Comparison of ENCODE assay signal across 8 cellular contexts in the genomic region with DNA sequence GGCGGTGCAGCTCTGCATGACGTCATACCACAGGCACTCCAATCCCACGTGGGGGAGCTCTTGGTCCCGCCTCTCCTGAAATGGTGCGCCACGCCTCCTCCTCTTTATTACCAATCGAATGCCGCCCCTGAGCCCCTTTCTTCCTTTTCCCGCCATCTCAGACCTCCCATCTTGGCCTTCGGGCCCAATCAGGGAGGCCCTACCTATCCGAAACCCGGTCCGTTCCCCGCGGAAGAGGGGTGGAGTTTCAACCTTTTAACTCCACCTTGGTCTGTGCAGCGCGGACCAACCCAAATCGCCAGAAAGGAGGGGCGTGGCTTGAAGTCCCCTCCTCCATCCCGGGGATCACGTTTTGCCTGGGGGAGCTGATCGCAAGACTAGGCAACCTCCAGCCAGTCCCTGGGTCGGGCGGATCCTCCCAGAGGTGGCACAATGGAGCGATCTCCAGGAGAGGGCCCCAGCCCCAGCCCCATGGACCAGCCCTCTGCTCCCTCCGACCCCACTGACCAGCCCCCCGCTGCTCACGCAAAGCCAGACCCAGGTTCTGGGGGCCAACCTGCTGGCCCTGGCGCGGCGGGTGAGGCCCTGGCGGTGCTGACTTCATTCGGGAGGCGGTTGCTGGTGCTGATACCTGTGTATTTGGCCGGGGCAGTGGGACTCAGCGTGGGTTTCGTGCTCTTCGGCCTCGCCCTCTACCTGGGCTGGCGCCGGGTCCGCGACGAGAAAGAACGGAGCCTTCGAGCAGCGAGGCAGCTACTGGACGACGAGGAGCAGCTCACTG. TPM values are rescaled to one million over a fixed set of nuclear protein-coding genes. Genes with fewer than 3 reads are reported as not detected.
DNase-seq lines count a peak whose midpoint lies in the region; ATAC-seq and TF ChIP-seq lines count a peak whose summit lies in the region.

A gene with protein sequence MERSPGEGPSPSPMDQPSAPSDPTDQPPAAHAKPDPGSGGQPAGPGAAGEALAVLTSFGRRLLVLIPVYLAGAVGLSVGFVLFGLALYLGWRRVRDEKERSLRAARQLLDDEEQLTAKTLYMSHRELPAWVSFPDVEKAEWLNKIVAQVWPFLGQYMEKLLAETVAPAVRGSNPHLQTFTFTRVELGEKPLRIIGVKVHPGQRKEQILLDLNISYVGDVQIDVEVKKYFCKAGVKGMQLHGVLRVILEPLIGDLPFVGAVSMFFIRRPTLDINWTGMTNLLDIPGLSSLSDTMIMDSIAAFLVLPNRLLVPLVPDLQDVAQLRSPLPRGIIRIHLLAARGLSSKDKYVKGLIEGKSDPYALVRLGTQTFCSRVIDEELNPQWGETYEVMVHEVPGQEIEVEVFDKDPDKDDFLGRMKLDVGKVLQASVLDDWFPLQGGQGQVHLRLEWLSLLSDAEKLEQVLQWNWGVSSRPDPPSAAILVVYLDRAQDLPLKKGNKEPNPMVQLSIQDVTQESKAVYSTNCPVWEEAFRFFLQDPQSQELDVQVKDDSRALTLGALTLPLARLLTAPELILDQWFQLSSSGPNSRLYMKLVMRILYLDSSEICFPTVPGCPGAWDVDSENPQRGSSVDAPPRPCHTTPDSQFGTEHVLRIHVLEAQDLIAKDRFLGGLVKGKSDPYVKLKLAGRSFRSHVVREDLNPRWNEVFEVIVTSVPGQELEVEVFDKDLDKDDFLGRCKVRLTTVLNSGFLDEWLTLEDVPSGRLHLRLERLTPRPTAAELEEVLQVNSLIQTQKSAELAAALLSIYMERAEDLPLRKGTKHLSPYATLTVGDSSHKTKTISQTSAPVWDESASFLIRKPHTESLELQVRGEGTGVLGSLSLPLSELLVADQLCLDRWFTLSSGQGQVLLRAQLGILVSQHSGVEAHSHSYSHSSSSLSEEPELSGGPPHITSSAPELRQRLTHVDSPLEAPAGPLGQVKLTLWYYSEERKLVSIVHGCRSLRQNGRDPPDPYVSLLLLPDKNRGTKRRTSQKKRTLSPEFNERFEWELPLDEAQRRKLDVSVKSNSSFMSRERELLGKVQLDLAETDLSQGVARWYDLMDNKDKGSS (plus strand): TSS at position 380 of the 781 bp plus-strand sequence. CDS start 53 bp downstream, at position 433.

- no peaks in the 10 kb centered on the region for H3K27me3 Mint-ChIP-seq in activated T-cell treated with anti-CD3 and anti-CD28 coated beads, Interleukin-2, amount 50 U/mL, for 4 hours (ENCODE audit: low read depth)

- peaks cover 5% of the 10 kb centered on the region; the same call in 1 of the 2 replicates for H3K36me3 ChIP-seq in Panc1 (ENCODE audit: control insufficient read depth, insufficient read depth, low read length)
- H3K36me3 ChIP-seq in esophagus (ENCODE audit: control insufficient read depth in 2 of 2, insufficient read depth in 2 of 2, low read length in 1 of 2): peaks cover 14 to 23% of the 10 kb centered on the region in 2 donors
- H3K36me3 ChIP-seq in mucosa of stomach (ENCODE audit: control insufficient read depth, insufficient read depth, low read length): peaks cover 14% of the 10 kb centered on the region

- BruUV-seq in Panc1 (replicated peaks; lab: Mats Ljungman, UMichigan): no TSS peak

- DNase-seq in DMS53 (lab: John Stamatoyannopoulos, UW) (peak; percentile 100), KG1 (lab: John Stamatoyannopoulos, UW) (peak; percentile 82), Panc1 (ENCODE audit: low read depth, low spot score) (peak; percentile 99)
- DNase-seq in activated T-cell treated with anti-CD3 and anti-CD28 coated beads, Interleukin-2, amount 50 U/mL, for 4 hours: peak; percentile 94
- DNase-seq in stimulated activated CD8-positive, alpha-beta memory T cell treated with anti-CD3 and anti-CD28 coated beads, Interleukin-7, amount 100 ng/mL, for 1 hour (ENCODE audit: low read depth in 2 of 2): peak; percentile 90 to 92

- H3K9me3 ChIP-seq in Panc1 (ENCODE audit: control insufficient read depth, insufficient read depth, low read depth, low read length): no peaks in the 10 kb centered on the region
- no peaks in the 10 kb centered on the region for H3K9me3 ChIP-seq in esophagus (ENCODE audit: control insufficient read depth in 2 of 2, insufficient read depth in 1 of 2, low read depth in 1 of 2, low read length in 1 of 2)
- no peaks in the 10 kb centered on the region for H3K9me3 ChIP-seq in mucosa of stomach (ENCODE audit: control insufficient read depth, low read length)

- H3K4me3 Mint-ChIP-seq in activated T-cell treated with anti-CD3 and anti-CD28 coated beads, Interleukin-2, amount 50 U/mL, for 4 hours: peak within 1 kb of the TSS; percentile 95

- CTCF ChIA-PET in Panc1 (lab: Charles Lee): interaction anchor here (0.6 to 1.8 kb wide), 6 partner anchors 8 to 428 kb away, joined by 3 to 14 read pairs (median 6); partner anchors contain the start of gene ZC3H10

- H3K27me3 ChIP-seq in Panc1 (ENCODE audit: control insufficient read depth, insufficient read depth, low read length) (no peaks in the 10 kb centered on the region), esophagus (ENCODE audit: control insufficient read depth in 1 of 2, insufficient read depth in 2 of 2, low read length in 2 of 2) (no peaks in the 10 kb centered on the region), mucosa of stomach (ENCODE audit: control insufficient read depth, insufficient read depth, low read length) (no peaks in the 10 kb centered on the region)

- H3K4me3 ChIP-seq in Panc1 (ENCODE audit: low read depth in 2 of 2, low read length in 2 of 2): peak within 1 kb of the TSS; percentile 93 to 96
- peak within 1 kb of the TSS; percentile 83 for H3K4me3 ChIP-seq in esophagus (ENCODE audit: low read depth in 1 of 2, low read length in 2 of 2)
- H3K4me3 ChIP-seq in mucosa of stomach (ENCODE audit: low read length): peak within 1 kb of the TSS; percentile 83

- POLR2A ChIA-PET in Panc1 (lab: Charles Lee): interaction anchor here (0.6 to 1.3 kb wide), 6 partner anchors 10 to 681 kb away, joined by 3 to 6 read pairs (median 3); partner anchors contain the start of genes RNF41, SMARCC2 and ZC3H10

- H3K27ac ChIP-seq in Panc1 (ENCODE audit: low read length) (peak within 1 kb of the TSS; percentile 94), esophagus (ENCODE audit: low read depth in 2 of 2, low read length in 1 of 2) (peak within 1 kb of the TSS; percentile 94 to 98)

- TF ChIP-seq CTCF in Panc1 (IDR thresholded peaks at IDR 0.05): no peak

- H3K4me1 ChIP-seq in Panc1 (ENCODE audit: control insufficient read depth, insufficient read depth, low read length) (peaks cover 29% of the 10 kb centered on the region), esophagus (ENCODE audit: control insufficient read depth in 2 of 2, insufficient read depth in 2 of 2, low read length in 1 of 2) (peaks cover 0 to 4% of the 10 kb centered on the region in 2 donors), mucosa of stomach (ENCODE audit: control insufficient read depth, insufficient read depth, low read length) (peaks cover 22% of the 10 kb centered on the region)

- in situ Hi-C loops in Panc1 (cut with HindIII; ENCODE audit: low pct_unique_long_range_greater_than_20kb, low sequenced_read_pairs): no loop called here

- peak; percentile 87 for ATAC-seq in GM21723 (IDR thresholded peaks at IDR 0.05; ENCODE audit: unreplicated experiment)
- ATAC-seq in Panc1: peak; percentile 96
- ATAC-seq in activated T-cell treated with anti-CD3 and anti-CD28 coated beads, Interleukin-2, amount 50 U/mL, for 4 hours: peak; percentile 95 to 96

- peaks cover 23% of the 10 kb centered on the region for H3K36me3 Mint-ChIP-seq in activated T-cell treated with anti-CD3 and anti-CD28 coated beads, Interleukin-2, amount 50 U/mL, for 4 hours (ENCODE audit: insufficient read depth)

- peak within 1 kb of the TSS; percentile 79 for H3K9ac ChIP-seq in mucosa of stomach (ENCODE audit: low read length)

- peaks cover 69% of the 10 kb centered on the region for H3K4me1 Mint-ChIP-seq in activated T-cell treated with anti-CD3 and anti-CD28 coated beads, Interleukin-2, amount 50 U/mL, for 4 hours (ENCODE audit: low read depth)

- WGBS in esophagus, 2 donors: 0 to 1% methylated on average over 49 of the region's 49 CpGs

- intact Hi-C loops in Panc1 (cut with micrococcal nuclease; ENCODE audit: unreplicated experiment): no loop called here

- H3K9me3 Mint-ChIP-seq in activated T-cell treated with anti-CD3 and anti-CD28 coated beads, Interleukin-2, amount 50 U/mL, for 4 hours: no peaks in the 10 kb centered on the region

RNA-seq across cellular contexts. Expression of the gene that starts here (rescaled TPM):
- 152 TPM for total RNA-seq in Panc1 (2021; ENCODE audit: unreplicated experiment)
- polyA plus RNA-seq in Panc1 (2012; ENCODE audit: insufficient read length): 100 TPM
- total RNA-seq in activated T-cell treated with anti-CD3 and anti-CD28 coated beads, Interleukin-2, amount 50 U/mL, for 4 hours: 100 to 1,000 TPM in 2 of 3 donors, 10 to 100 TPM in 1; 95.9 to 113 (median 106) TPM
- 10 to 100 TPM; 15.6 to 36.6 TPM for polyA plus RNA-seq in esophagus

Comparison
In these comparisons a context has a peak if more than half of its experiments do, and no peak if none do; other contexts are left out.
1. Peak in every context shown above with its lines: DNase-seq, ATAC-seq, H3K4me3 ChIP-seq and H3K27ac ChIP-seq.